ENCODE assay signal across 8 cellular contexts in genomic region chr13:113862766-113863510, GRCh38. TPM values are rescaled to one million over a fixed set of nuclear protein-coding genes. Genes with fewer than 3 reads are reported as not detected.
DNase-seq lines count a peak whose midpoint lies in the region; ATAC-seq and TF ChIP-seq lines count a peak whose summit lies in the region.

No MANE protein-coding gene starts in this region.

- H3K27ac ChIP-seq in SK-N-SH (ENCODE audit: low read depth in 2 of 2, low read length in 1 of 2) = peak overlapping the region; percentile 29 to 72; a peak in 2 of 4 replicates
- peak overlapping the region; percentile 84 for H3K27ac ChIP-seq in epithelial cell of prostate
- peak overlapping the region; percentile 87 for H3K27ac ChIP-seq in upper lobe of right lung

- H3K9me3 ChIP-seq in SK-N-SH = no peaks in the 10 kb centered on the region
- no peaks in the 10 kb centered on the region for H3K9me3 ChIP-seq in upper lobe of right lung

- intact Hi-C loops in upper lobe of right lung (cut with DNase I) = no loop called here

- H3K79me2 ChIP-seq in SK-N-SH (ENCODE audit: insufficient read depth) = peaks cover 81% of the 10 kb centered on the region

- ATAC-seq in GM21529 (IDR thresholded peaks at IDR 0.05; ENCODE audit: unreplicated experiment) (peak; percentile 65), upper lobe of right lung (peak; percentile 67), GM19397 (IDR thresholded peaks at IDR 0.05; ENCODE audit: unreplicated experiment) (no peak), GM18498 (IDR thresholded peaks at IDR 0.05; ENCODE audit: unreplicated experiment) (no peak)

- peak overlapping the region; percentile 83 for H3K9ac ChIP-seq in SK-N-SH

- H3K4me3 ChIP-seq in SK-N-SH (ENCODE audit: low read depth in 2 of 2, low read length in 1 of 2) (peak overlapping the region; percentile 67 to 73), upper lobe of right lung (peak overlapping the region; percentile 71)

- TF ChIP-seq CTCF in SK-N-SH (IDR thresholded peaks at IDR 0.05) (0 out of 2 replicates have a peak, but pooled peaks have one; percentile 19), upper lobe of right lung (IDR thresholded peaks at IDR 0.05) (no peak)

- peak overlapping the region; percentile 93 for H3K4me2 ChIP-seq in SK-N-SH

- 42% methylated on average over 10 of the region's 69 CpGs for WGBS in SK-N-SH (ENCODE audit: low lambda C conversion rate)

- POLR2A ChIA-PET in SK-N-SH (lab: Yijun Ruan, JAX) = no interaction called here

- H3K36me3 ChIP-seq in SK-N-SH (replicated peaks in 1 of 2; ENCODE audit: control insufficient read depth in 1 of 2, insufficient read depth in 2 of 2, low read length in 1 of 2) = peaks cover 0 to 7% of the 10 kb centered on the region in 2 experiments
- no peaks in the 10 kb centered on the region for H3K36me3 ChIP-seq in upper lobe of right lung

- H4K20me1 ChIP-seq in SK-N-SH (ENCODE audit: insufficient read depth) = peaks cover 31% of the 10 kb centered on the region; the same call in 1 of the 2 replicates

- DNase-seq in AG20443 (ENCODE audit: low spot score) (peak; percentile 56), SK-N-SH (peak; percentile 56), epithelial cell of prostate (ENCODE audit: low read depth, low spot score) (no peak), middle frontal gyrus (ENCODE audit: extremely low spot score, low spot score) (peak; percentile 3), upper lobe of right lung (peak; percentile 84)

- H3K9me2 ChIP-seq in SK-N-SH = no peaks in the 10 kb centered on the region

- H3K4me1 ChIP-seq in SK-N-SH (ENCODE audit: control insufficient read depth in 1 of 2, insufficient read depth in 2 of 2, low read depth in 1 of 2, low read length in 1 of 2) = peaks cover 0 to 29% of the 10 kb centered on the region in 2 experiments; a peak in 1 of 4 replicates
- H3K4me1 ChIP-seq in upper lobe of right lung = peaks cover 26% of the 10 kb centered on the region

- TF ChIP-seq EP300 in SK-N-SH (IDR thresholded peaks at IDR 0.05; ENCODE audit: borderline replicate concordance in 1 of 2, low read depth in 1 of 2, low read length in 1 of 2) = no peak

- no peak for TF ChIP-seq RAD21 in SK-N-SH (IDR thresholded peaks at IDR 0.05; ENCODE audit: low read length)

- H3F3A ChIP-seq in SK-N-SH (replicated peaks; ENCODE audit: insufficient read depth) = peaks cover 26% of the 10 kb centered on the region

- H3K27me3 ChIP-seq in SK-N-SH (ENCODE audit: insufficient read depth) (no peaks in the 10 kb centered on the region), upper lobe of right lung (peaks cover 16% of the 10 kb centered on the region)

- CTCF ChIA-PET in SK-N-SH (lab: Yijun Ruan, JAX) = interaction anchor here (1.0 to 3.2 kb wide), 4 partner anchors 16 to 75 kb away, joined by 3 to 15 read pairs (median 4); no protein-coding TSS in a partner anchor

- no peak overlapping the region for H2AFZ ChIP-seq in SK-N-SH (ENCODE audit: low read depth)

TF ChIP-seq in SK-N-SH, 30 proteins besides CTCF, POLR2A, EP300 and RAD21:
- TF ChIP-seq FOXJ3 (CRISPR knock-in tag; IDR thresholded peaks at IDR 0.05) = no peak
- TF ChIP-seq MAX (IDR thresholded peaks at IDR 0.05; ENCODE audit: low read depth) = 0 out of 2 replicates have a peak, but pooled peaks have one; percentile 9

RNA-seq across cellular contexts. Expression of gene GAS6, which starts 0.9 kb away (rescaled TPM):
- polyA plus RNA-seq in SK-N-SH (2012; rRNA removed) = 380 and 406 TPM in 2 replicates
- 236 and 359 TPM in 2 replicates for polyA plus RNA-seq in SK-N-SH (2012; cell fraction: cytosol; rRNA removed)
- 463 and 469 TPM in 2 replicates for polyA plus RNA-seq in SK-N-SH (2012; cell fraction: nucleus; rRNA removed)
- total RNA-seq in upper lobe of right lung = 197 TPM

Comparison
In these comparisons a context has a peak if more than half of its experiments do, and no peak if none do; other contexts are left out.
1. ATAC-seq: peak in GM21529 (single experiment) and upper lobe of right lung (single experiment); none in GM19397 (single experiment) and GM18498 (single experiment).
2. Peak in every context shown above with its lines, with median percentiles within 50 percentile points of each other: H3K27ac ChIP-seq.